ENCODE assay signal across 8 cellular contexts in the genomic region with DNA sequence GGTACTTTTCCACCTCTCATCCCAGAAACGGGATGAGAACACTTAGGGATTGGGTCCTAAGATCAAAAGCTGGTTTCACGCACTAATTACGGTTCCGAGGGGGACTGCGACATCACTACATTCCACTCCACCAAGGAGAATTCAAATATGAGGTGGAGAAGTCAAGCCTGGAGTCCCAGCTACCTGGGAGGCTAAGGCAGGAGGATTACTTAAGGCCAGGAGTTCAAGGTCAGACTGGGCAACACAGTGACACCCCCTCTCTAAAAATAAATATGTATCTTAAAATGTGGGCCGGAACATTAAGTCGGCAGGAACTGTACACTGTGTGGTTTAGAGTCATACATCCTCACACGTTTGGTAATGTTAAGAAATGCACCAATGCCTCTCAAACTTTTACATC. TPM values are rescaled to one million over a fixed set of nuclear protein-coding genes. Genes with fewer than 3 reads are reported as not detected.
DNase-seq lines count a peak whose midpoint lies in the region; ATAC-seq, FAIRE-seq and TF ChIP-seq lines count a peak whose summit lies in the region.

No MANE protein-coding gene starts in this region.

- ATAC-seq in heart right ventricle (no peak), Right ventricle myocardium superior (ENCODE audit: poor library complexity) (no peak), HG03039 (IDR thresholded peaks at IDR 0.05; ENCODE audit: unreplicated experiment) (no peak), HG03565 (IDR thresholded peaks at IDR 0.05; ENCODE audit: unreplicated experiment) (no peak)

- intact Hi-C loops in heart right ventricle (cut with DNase I) (loop anchor here in 1 of 10 donors (5.0 kb wide), 1 partner anchor 52 kb away; no protein-coding TSS in a partner anchor), Right ventricle myocardium superior (cut with DNase I) (no loop called here), kidney (cut with DNase I) (no loop called here), adrenal gland (cut with DNase I) (no loop called here)
- intact Hi-C loops in activated T-helper 2 cell treated with anti-CD3 and anti-CD28 coated beads, Interferon-gamma antibody, Interleukin-2, Interleukin-4, amounts not matched to agents 10 μg/mL and 5 μg/mL and 100 μg/mL, durations not matched to agents 14 hours and 24 hours and 36 hours (cut with micrococcal nuclease), result no loop called here

- H3K4me1 ChIP-seq in heart right ventricle, result peaks cover 3 to 45% (median 29%) of the 10 kb centered on the region in 9 donors
- H3K4me1 ChIP-seq in kidney (ENCODE audit: control insufficient read depth in 1 of 2, insufficient read depth in 1 of 2, low read depth in 1 of 2, low read length in 2 of 2), result peaks cover 3 to 16% of the 10 kb centered on the region in 2 donors
- peaks cover 11 to 25% of the 10 kb centered on the region in 2 donors for H3K4me1 ChIP-seq in adrenal gland (replicated peaks in 1 of 2)

- no peaks in the 10 kb centered on the region for H3K9me3 Mint-ChIP-seq in activated T-helper 2 cell treated with anti-CD3 and anti-CD28 coated beads, Interferon-gamma antibody, Interleukin-2, Interleukin-4, amounts not matched to agents 10 μg/mL and 5 μg/mL and 100 μg/mL, durations not matched to agents 14 hours and 24 hours and 36 hours
- no peaks in the 10 kb centered on the region for H3K9me3 Mint-ChIP-seq in type B pancreatic cell

- 71 to 73% methylated on average over 8 of the region's 8 CpGs for WGBS in heart right ventricle, 2 donors
- WGBS in adrenal gland, 4 donors, result 64 to 70% (median 67%) methylated on average over 7 to 8 of the region's 8 CpGs

- H3K36me3 Mint-ChIP-seq in activated T-helper 2 cell treated with anti-CD3 and anti-CD28 coated beads, Interferon-gamma antibody, Interleukin-2, Interleukin-4, amounts not matched to agents 10 μg/mL and 5 μg/mL and 100 μg/mL, durations not matched to agents 14 hours and 24 hours and 36 hours (ENCODE audit: low read depth), result peaks cover 27% of the 10 kb centered on the region
- H3K36me3 Mint-ChIP-seq in type B pancreatic cell, result peaks cover 9% of the 10 kb centered on the region

- H3K9ac ChIP-seq in kidney (ENCODE audit: low read length in 2 of 2), result peak overlapping the region in 1 of 2 donors; percentile 83

- H3K27ac ChIP-seq in heart right ventricle (peak overlapping the region in 6 of 10 donors; percentile 89 to 94 (median 94)), kidney (ENCODE audit: low read depth in 2 of 2, low read length in 2 of 2) (no peak overlapping the region), adrenal gland (peak overlapping the region in 1 of 5 donors; percentile 81)

- no peaks in the 10 kb centered on the region for H3K27me3 Mint-ChIP-seq in activated T-helper 2 cell treated with anti-CD3 and anti-CD28 coated beads, Interferon-gamma antibody, Interleukin-2, Interleukin-4, amounts not matched to agents 10 μg/mL and 5 μg/mL and 100 μg/mL, durations not matched to agents 14 hours and 24 hours and 36 hours (ENCODE audit: low read depth)
- H3K27me3 Mint-ChIP-seq in type B pancreatic cell, result no peaks in the 10 kb centered on the region

- FAIRE-seq in kidney (lab: Jason Lieb, UNC), result no peak

- peaks cover 34% of the 10 kb centered on the region for H3K4me1 Mint-ChIP-seq in activated T-helper 2 cell treated with anti-CD3 and anti-CD28 coated beads, Interferon-gamma antibody, Interleukin-2, Interleukin-4, amounts not matched to agents 10 μg/mL and 5 μg/mL and 100 μg/mL, durations not matched to agents 14 hours and 24 hours and 36 hours (ENCODE audit: low read depth)
- peaks cover 23% of the 10 kb centered on the region for H3K4me1 Mint-ChIP-seq in type B pancreatic cell (ENCODE audit: unreplicated experiment)

- peak overlapping the region in 7 of 10 donors; percentile 79 to 96 (median 91) for H3K4me3 ChIP-seq in heart right ventricle
- H3K4me3 ChIP-seq in kidney (ENCODE audit: low read length in 2 of 2), result peak overlapping the region; percentile 91 to 95
- no peak overlapping the region for H3K4me3 ChIP-seq in adrenal gland

- peaks cover 0 to 45% (median 16%) of the 10 kb centered on the region in 9 donors for H3K36me3 ChIP-seq in heart right ventricle
- H3K36me3 ChIP-seq in kidney (ENCODE audit: control insufficient read depth in 1 of 2, insufficient read depth in 2 of 2, low read length in 2 of 2), result peaks cover 13 to 14% of the 10 kb centered on the region in 2 donors
- peaks cover 0 to 37% of the 10 kb centered on the region in 2 donors for H3K36me3 ChIP-seq in adrenal gland (replicated peaks in 1 of 2)

- H3K27ac Mint-ChIP-seq in activated T-helper 2 cell treated with anti-CD3 and anti-CD28 coated beads, Interferon-gamma antibody, Interleukin-2, Interleukin-4, amounts not matched to agents 10 μg/mL and 5 μg/mL and 100 μg/mL, durations not matched to agents 14 hours and 24 hours and 36 hours, result no peak overlapping the region
- H3K27ac Mint-ChIP-seq in type B pancreatic cell, result peak overlapping the region; percentile 49

- DNase-seq in heart right ventricle (no peak), Right ventricle myocardium superior (no peak), kidney (no peak), type B pancreatic cell (ENCODE audit: extremely low spot score, unreplicated experiment) (no peak), adrenal gland (no peak)
- DNase-seq in activated T-helper 2 cell treated with anti-CD3 and anti-CD28 coated beads, Interferon-gamma antibody, Interleukin-2, Interleukin-4, amounts not matched to agents 10 μg/mL and 5 μg/mL and 100 μg/mL, durations not matched to agents 14 hours and 24 hours and 36 hours (ENCODE audit: low spot score), result no peak

- no peak for TF ChIP-seq POLR2A in adrenal gland (IDR thresholded peaks at IDR 0.05)

- TF ChIP-seq CTCF in heart right ventricle (IDR thresholded peaks at IDR 0.05) (no peak), kidney (IDR thresholded peaks at IDR 0.05; ENCODE audit: borderline replicate concordance, extremely low read depth, insufficient read depth) (no peak), type B pancreatic cell (conservative IDR thresholded peaks at IDR 0.05) (no peak), adrenal gland (IDR thresholded peaks at IDR 0.05) (no peak)

- H3K9me3 ChIP-seq in heart right ventricle (no peaks in the 10 kb centered on the region), kidney (ENCODE audit: control insufficient read depth in 1 of 2, low read length in 2 of 2) (no peaks in the 10 kb centered on the region), adrenal gland (replicated peaks in 1 of 3) (no peaks in the 10 kb centered on the region)

- H3K27me3 ChIP-seq in heart right ventricle (no peaks in the 10 kb centered on the region), adrenal gland (no peaks in the 10 kb centered on the region)

- peak overlapping the region; percentile 97 for H3K4me3 Mint-ChIP-seq in activated T-helper 2 cell treated with anti-CD3 and anti-CD28 coated beads, Interferon-gamma antibody, Interleukin-2, Interleukin-4, amounts not matched to agents 10 μg/mL and 5 μg/mL and 100 μg/mL, durations not matched to agents 14 hours and 24 hours and 36 hours (ENCODE audit: low read depth)
- peak overlapping the region; percentile 94 for H3K4me3 Mint-ChIP-seq in type B pancreatic cell

RNA-seq across cellular contexts. Expression of a gene that starts 1.6 kb away (rescaled TPM):
- total RNA-seq in heart right ventricle (100 to 1,000 TPM in 1 of 10 donors, 10 to 100 TPM in 9; 78.0 to 101 (median 89.1) TPM), Right ventricle myocardium superior (77.7 TPM), kidney (79.7 TPM), type B pancreatic cell (ENCODE audit: low replicate concordance) (91.5 and 124 TPM in 2 replicates), adrenal gland (10 to 100 TPM; 35.8 to 92.8 (median 81.3) TPM)
- polyA plus RNA-seq in heart right ventricle (10 to 100 TPM; 85.7 to 91.8 TPM), kidney (ENCODE audit: insufficient read depth, low read depth, low replicate concordance) (42.9 TPM), adrenal gland (100 to 1,000 TPM in 2 of 3 donors, 10 to 100 TPM in 1; 87.7 to 221 (median 124) TPM)
- total RNA-seq in activated T-helper 2 cell treated with anti-CD3 and anti-CD28 coated beads, Interferon-gamma antibody, Interleukin-2, Interleukin-4, amounts not matched to agents 10 μg/mL and 5 μg/mL and 100 μg/mL, durations not matched to agents 14 hours and 24 hours and 36 hours, result 44.0 and 47.9 TPM in 2 replicates

RNA-seq across cellular contexts. Expression of a gene that starts 1.8 kb away (rescaled TPM):
- total RNA-seq in heart right ventricle (10 to 100 TPM; 13.9 to 23.8 (median 20.8) TPM), Right ventricle myocardium superior (16.3 TPM), kidney (20.3 TPM), type B pancreatic cell (ENCODE audit: low replicate concordance) (23.0 and 25.1 TPM in 2 replicates), adrenal gland (10 to 100 TPM; 17.7 to 58.9 (median 26.2) TPM)
- polyA plus RNA-seq in heart right ventricle (10 to 100 TPM; 17.0 to 46.3 TPM), kidney (ENCODE audit: insufficient read depth, low read depth, low replicate concordance) (67.8 TPM), adrenal gland (10 to 100 TPM; 20.2 to 30.1 (median 25.0) TPM)
- 13.5 and 13.7 TPM in 2 replicates for total RNA-seq in activated T-helper 2 cell treated with anti-CD3 and anti-CD28 coated beads, Interferon-gamma antibody, Interleukin-2, Interleukin-4, amounts not matched to agents 10 μg/mL and 5 μg/mL and 100 μg/mL, durations not matched to agents 14 hours and 24 hours and 36 hours

RNA-seq across cellular contexts. Expression of a gene that starts 48.0 kb away (rescaled TPM):
- total RNA-seq in heart right ventricle (10 to 100 TPM; 32.8 to 50.3 (median 44.2) TPM), Right ventricle myocardium superior (35.5 TPM), kidney (22.4 TPM), type B pancreatic cell (ENCODE audit: low replicate concordance) (32.9 and 40.4 TPM in 2 replicates), adrenal gland (10 to 100 TPM; 15.0 to 57.4 (median 33.7) TPM)
- polyA plus RNA-seq in heart right ventricle (10 to 100 TPM; 18.0 to 27.4 TPM), kidney (ENCODE audit: insufficient read depth, low read depth, low replicate concordance) (40.8 TPM), adrenal gland (10 to 100 TPM; 20.7 to 55.2 (median 23.7) TPM)
- 33.5 and 36.1 TPM in 2 replicates for total RNA-seq in activated T-helper 2 cell treated with anti-CD3 and anti-CD28 coated beads, Interferon-gamma antibody, Interleukin-2, Interleukin-4, amounts not matched to agents 10 μg/mL and 5 μg/mL and 100 μg/mL, durations not matched to agents 14 hours and 24 hours and 36 hours

RNA-seq across cellular contexts. Expression of a gene that starts 48.4 kb away (rescaled TPM):
- total RNA-seq in heart right ventricle (10 to 100 TPM; 26.5 to 35.8 (median 30.0) TPM), Right ventricle myocardium superior (29.5 TPM), kidney (59.7 TPM), type B pancreatic cell (ENCODE audit: low replicate concordance) (58.5 and 60.5 TPM in 2 replicates), adrenal gland (10 to 100 TPM; 47.3 to 96.8 (median 66.7) TPM)
- polyA plus RNA-seq in heart right ventricle (10 to 100 TPM; 36.3 to 42.8 TPM), kidney (ENCODE audit: insufficient read depth, low read depth, low replicate concordance) (111 TPM), adrenal gland (100 to 1,000 TPM in 2 of 3 donors, 10 to 100 TPM in 1; 35.8 to 111 (median 109) TPM)
- 49.6 and 52.2 TPM in 2 replicates for total RNA-seq in activated T-helper 2 cell treated with anti-CD3 and anti-CD28 coated beads, Interferon-gamma antibody, Interleukin-2, Interleukin-4, amounts not matched to agents 10 μg/mL and 5 μg/mL and 100 μg/mL, durations not matched to agents 14 hours and 24 hours and 36 hours

Comparison
In these comparisons a context has a peak if more than half of its experiments do, and no peak if none do; other contexts are left out.
1. H3K27ac ChIP-seq: peak in heart right ventricle (6 of 10); none in kidney (0 of 2).
2. H3K4me3 ChIP-seq: peak in heart right ventricle (7 of 10) and kidney (2 of 2); none in adrenal gland (0 of 4).